10 cellular contexts compared by ENCODE assay signal in the genomic region with DNA sequence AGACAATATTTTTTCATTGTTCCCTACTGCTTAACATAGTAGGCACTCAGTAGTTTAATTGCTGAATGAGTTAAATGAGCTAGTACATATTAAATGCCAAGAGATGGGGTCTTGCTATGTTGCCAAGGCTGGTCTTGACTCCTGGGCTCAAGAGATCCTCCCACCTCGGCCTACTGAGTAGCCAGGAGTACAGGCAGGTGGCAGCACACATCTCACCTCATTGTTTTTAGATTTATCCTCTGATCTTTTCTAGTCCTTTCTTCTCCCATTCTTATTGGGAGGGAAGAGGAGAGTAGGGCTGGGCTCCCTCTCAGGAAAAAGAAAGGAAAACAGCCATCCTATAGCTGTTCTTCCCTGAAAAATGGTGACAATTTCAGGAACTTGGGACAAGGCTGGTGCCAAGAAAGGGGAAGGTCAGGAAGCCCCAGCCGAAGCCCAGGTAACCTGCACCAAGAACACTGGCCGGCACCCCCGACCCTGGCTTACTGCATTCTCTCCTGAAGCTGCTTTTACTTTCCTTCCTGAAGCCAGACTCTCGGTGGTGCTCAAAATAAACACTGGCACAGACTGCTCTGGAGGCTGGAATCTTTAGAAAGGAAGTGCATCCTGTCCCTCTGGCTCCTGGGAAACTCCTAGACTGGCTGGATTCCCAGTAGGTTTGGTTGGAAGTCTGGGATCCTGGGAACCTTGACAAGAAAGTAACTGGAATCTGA. TPM values are rescaled to one million over a fixed set of nuclear protein-coding genes. Genes with fewer than 3 reads are reported as not detected.
A peak's percentile ranks its signal among the peaks of the same experiment; 100 is the strongest.
DNase-seq lines count a peak whose midpoint lies in the region; ATAC-seq and TF ChIP-seq lines count a peak whose summit lies in the region.
"Had no signal": no experiment of that assay in that cellular context is flagged by ENCODE, and none has a peak within 500 bp of the region (broad histone marks: within the 10 kb centered on the region; RNA-seq: fewer than 3 reads in every experiment).

No MANE protein-coding gene starts in this region.

- no peak for TF ChIP-seq EP300 in SK-N-SH (IDR thresholded peaks at IDR 0.05; ENCODE audit: borderline replicate concordance in 1 of 2, low read depth in 1 of 2, low read length in 1 of 2)

- DNase-seq in Daoy (ENCODE audit: low read depth) (peak; percentile 72), SK-N-SH (no peak), fibroblast of peridontal ligament (ENCODE audit: extremely low read depth) (peak; percentile 59), osteocyte (ENCODE audit: extremely low spot score, unreplicated experiment) (no peak), NCI-H1092 treated with DMSO at 0.1 percent for 48 hours (lab: John Stamatoyannopoulos, UW) (no peak), NCI-H748 treated with DMSO at 0.1 percent for 48 hours (lab: John Stamatoyannopoulos, UW) (no peak), NCI-H526 treated with DMSO at 0.1 percent for 48 hours (lab: John Stamatoyannopoulos, UW) (no peak)
- DNase-seq: RPMI8226 had no signal

- no peaks in the 10 kb centered on the region for H3K9me3 ChIP-seq in SK-N-SH
- H3K9me3 ChIP-seq: neutrophil had no signal

- peaks cover 19% of the 10 kb centered on the region for H3F3A ChIP-seq in SK-N-SH (replicated peaks; ENCODE audit: insufficient read depth)

- no peak overlapping the region for H3K4me3 ChIP-seq in SK-N-SH (ENCODE audit: low read depth in 2 of 2, low read length in 1 of 2)

- peaks cover 16% of the 10 kb centered on the region for H3K36me3 Mint-ChIP-seq in osteocyte (ENCODE audit: unreplicated experiment)

- peaks cover 11 to 21% of the 10 kb centered on the region in 2 experiments; a peak in 3 of 4 replicates for H3K4me1 ChIP-seq in SK-N-SH (ENCODE audit: control insufficient read depth in 1 of 2, insufficient read depth in 2 of 2, low read depth in 1 of 2, low read length in 1 of 2)

- H3K79me2 ChIP-seq in SK-N-SH (ENCODE audit: insufficient read depth), result peaks cover 75% of the 10 kb centered on the region

- H3K9ac ChIP-seq in SK-N-SH, result peak overlapping the region; percentile 29; the same call in 1 of the 2 replicates

- peak overlapping the region; percentile 82 for H3K4me2 ChIP-seq in SK-N-SH

- peaks cover 45% of the 10 kb centered on the region for H3K4me1 Mint-ChIP-seq in osteocyte (ENCODE audit: unreplicated experiment)

- no peaks in the 10 kb centered on the region for H3K9me2 ChIP-seq in SK-N-SH

- peak overlapping the region; percentile 51 to 89 for H3K27ac ChIP-seq in SK-N-SH (ENCODE audit: low read depth in 2 of 2, low read length in 1 of 2)
- H3K27ac ChIP-seq: neutrophil had no signal

- no peaks in the 10 kb centered on the region for H3K27me3 Mint-ChIP-seq in osteocyte (ENCODE audit: unreplicated experiment)

- TF ChIP-seq CTCF in SK-N-SH (IDR thresholded peaks at IDR 0.05), result no peak
- no peak for TF ChIP-seq CTCF in osteocyte (IDR thresholded peaks at IDR 0.05)

- H2AFZ ChIP-seq in SK-N-SH (ENCODE audit: low read depth), result no peak overlapping the region

- peaks cover 37 to 38% of the 10 kb centered on the region in 2 experiments for H3K36me3 ChIP-seq in SK-N-SH (replicated peaks in 1 of 2; ENCODE audit: control insufficient read depth in 1 of 2, insufficient read depth in 2 of 2, low read length in 1 of 2)

- CTCF ChIA-PET in SK-N-SH (lab: Yijun Ruan, JAX), result interaction anchor here (1.2 to 1.4 kb wide), 2 partner anchors 87 to 533 kb away, joined by 3 to 4 read pairs; no protein-coding TSS in a partner anchor

- H3K9me3 Mint-ChIP-seq in osteocyte (ENCODE audit: unreplicated experiment), result no peaks in the 10 kb centered on the region

- no peak for TF ChIP-seq RAD21 in SK-N-SH (IDR thresholded peaks at IDR 0.05; ENCODE audit: low read length)

- H3K27ac Mint-ChIP-seq in osteocyte (ENCODE audit: unreplicated experiment), result peak overlapping the region; percentile 98

- H4K20me1 ChIP-seq in SK-N-SH (ENCODE audit: insufficient read depth), result peaks cover 33% of the 10 kb centered on the region; the same call in 1 of the 2 replicates

- ATAC-seq in HG03097 (IDR thresholded peaks at IDR 0.05; ENCODE audit: low FRiP score, unreplicated experiment), result no peak

- POLR2A ChIA-PET in SK-N-SH (lab: Yijun Ruan, JAX), result interaction anchor here (0.7 to 1.5 kb wide), 2 partner anchors 9 to 19 kb away, joined by 3 to 4 read pairs; partner anchors contain the start of gene POLDIP2

- no peaks in the 10 kb centered on the region for H3K27me3 ChIP-seq in SK-N-SH (ENCODE audit: insufficient read depth)
- H3K27me3 ChIP-seq: neutrophil had no signal

- WGBS in SK-N-SH (ENCODE audit: low lambda C conversion rate), result 63% methylated on average over 5 of the region's 5 CpGs

- H3K4me3 Mint-ChIP-seq in osteocyte (ENCODE audit: unreplicated experiment), result peak overlapping the region; percentile 32

TF ChIP-seq in SK-N-SH, 30 proteins besides CTCF, POLR2A, EP300 and RAD21:
- TF ChIP-seq GABPA (IDR thresholded peaks at IDR 0.05; ENCODE audit: low read depth) (0 out of 2 replicates have a peak, but pooled peaks have one; percentile 21), SIN3A (IDR thresholded peaks at IDR 0.05; ENCODE audit: borderline replicate concordance, low read depth, low read length) (no peak)

RNA-seq across cellular contexts. Expression of gene TNFAIP1, which starts 2.7 kb away (rescaled TPM):
- 31.2 and 49.4 TPM in 2 replicates for total RNA-seq in Daoy (2014; rRNA removed; shearing (Covaris generic))
- 52.0 and 58.0 TPM in 2 replicates for polyA plus RNA-seq in SK-N-SH (2012; rRNA removed)
- polyA plus RNA-seq in SK-N-SH (2012; cell fraction: cytosol; rRNA removed), result 35.5 and 42.1 TPM in 2 replicates
- polyA plus RNA-seq in SK-N-SH (2012; cell fraction: nucleus; rRNA removed), result 72.8 and 108 TPM in 2 replicates
- total RNA-seq in osteocyte, result 57.0 and 59.2 TPM in 2 replicates

RNA-seq across cellular contexts. Expression of gene IFT20, which starts 2.9 kb away (rescaled TPM):
- total RNA-seq in Daoy (2014; rRNA removed; shearing (Covaris generic)), result 53.2 and 57.4 TPM in 2 replicates
- polyA plus RNA-seq in SK-N-SH (2012; rRNA removed), result 73.9 and 75.6 TPM in 2 replicates
- 54.3 and 71.7 TPM in 2 replicates for polyA plus RNA-seq in SK-N-SH (2012; cell fraction: cytosol; rRNA removed)
- 119 and 179 TPM in 2 replicates for polyA plus RNA-seq in SK-N-SH (2012; cell fraction: nucleus; rRNA removed)
- 55.3 and 61.9 TPM in 2 replicates for total RNA-seq in osteocyte

RNA-seq across cellular contexts. Expression of gene POLDIP2, which starts 19.1 kb away (rescaled TPM):
- 124 and 132 TPM in 2 replicates for total RNA-seq in Daoy (2014; rRNA removed; shearing (Covaris generic))
- 96.1 and 98.1 TPM in 2 replicates for polyA plus RNA-seq in SK-N-SH (2012; rRNA removed)
- polyA plus RNA-seq in SK-N-SH (2012; cell fraction: cytosol; rRNA removed), result 71.4 and 94.2 TPM in 2 replicates
- 59.1 and 62.2 TPM in 2 replicates for polyA plus RNA-seq in SK-N-SH (2012; cell fraction: nucleus; rRNA removed)
- 79.8 and 80.2 TPM in 2 replicates for total RNA-seq in osteocyte

RNA-seq across cellular contexts. Expression of gene TMEM97, which starts 19.2 kb away (rescaled TPM):
- 42.2 and 45.9 TPM in 2 replicates for total RNA-seq in Daoy (2014; rRNA removed; shearing (Covaris generic))
- 8.6 and 11.4 TPM in 2 replicates for polyA plus RNA-seq in SK-N-SH (2012; rRNA removed)
- 10.5 and 11.2 TPM in 2 replicates for polyA plus RNA-seq in SK-N-SH (2012; cell fraction: cytosol; rRNA removed)
- polyA plus RNA-seq in SK-N-SH (2012; cell fraction: nucleus; rRNA removed), result 3.5 and 4.1 TPM in 2 replicates
- 58.5 and 60.5 TPM in 2 replicates for total RNA-seq in osteocyte

RNA-seq across cellular contexts. Expression of gene SEBOX, which starts 26.8 kb away (rescaled TPM):
- total RNA-seq in Daoy (2014; rRNA removed; shearing (Covaris generic)), result not detected in 2 replicates
- not detected in 2 replicates for polyA plus RNA-seq in SK-N-SH (2012; rRNA removed)
- polyA plus RNA-seq in SK-N-SH (2012; cell fraction: cytosol; rRNA removed), result not detected in 2 replicates
- not detected in 2 replicates for polyA plus RNA-seq in SK-N-SH (2012; cell fraction: nucleus; rRNA removed)
- not detected in 2 replicates for total RNA-seq in osteocyte

Comparison
In these comparisons a context has a peak if more than half of its experiments do, and no peak if none do; other contexts are left out.
1. DNase-seq: peak in Daoy (single experiment) and fibroblast of peridontal ligament (single experiment); none in SK-N-SH (single experiment), osteocyte (single experiment), NCI-H1092 treated with DMSO at 0.1 percent for 48 hours (single experiment), NCI-H748 treated with DMSO at 0.1 percent for 48 hours (single experiment) and NCI-H526 treated with DMSO at 0.1 percent for 48 hours (single experiment).